Comparison of ENCODE assay signal across 8 cellular contexts in genomic region chr2:225008179-225008829, GRCh38. TPM values are rescaled to one million over a fixed set of nuclear protein-coding genes. Genes with fewer than 3 reads are reported as not detected.
DNase-seq lines count a peak whose midpoint lies in the region; ATAC-seq and TF ChIP-seq lines count a peak whose summit lies in the region.

No MANE protein-coding gene starts in this region.

- H3K4me3 Mint-ChIP-seq in activated naive CD4-positive, alpha-beta T cell treated with anti-CD3 and anti-CD28 coated beads for 36 hours: no peak overlapping the region

- no peak overlapping the region for H3K4me3 ChIP-seq in osteoblast (ENCODE audit: insufficient read depth, low read length)
- H3K4me3 ChIP-seq in brain microvascular endothelial cell (ENCODE audit: low read depth, low read length): no peak overlapping the region

- no peak overlapping the region for H3K4me2 ChIP-seq in osteoblast (ENCODE audit: insufficient read depth, low read length)

- H3K36me3 ChIP-seq in osteoblast (ENCODE audit: insufficient read depth, low read length): no peaks in the 10 kb centered on the region
- no peaks in the 10 kb centered on the region for H3K36me3 ChIP-seq in brain microvascular endothelial cell (replicated peaks)

- peaks cover 12% of the 10 kb centered on the region for H3K36me3 Mint-ChIP-seq in activated naive CD4-positive, alpha-beta T cell treated with anti-CD3 and anti-CD28 coated beads for 36 hours (ENCODE audit: low read depth)

- peaks cover 37% of the 10 kb centered on the region for H3K4me1 ChIP-seq in osteoblast (ENCODE audit: insufficient read depth, low read length)

- no peaks in the 10 kb centered on the region for H3K9me3 Mint-ChIP-seq in activated naive CD4-positive, alpha-beta T cell treated with anti-CD3 and anti-CD28 coated beads for 36 hours

- no peak overlapping the region for H3K27ac Mint-ChIP-seq in activated naive CD4-positive, alpha-beta T cell treated with anti-CD3 and anti-CD28 coated beads for 36 hours

- no peak overlapping the region for H2AFZ ChIP-seq in osteoblast (ENCODE audit: low read length)

- H3K9me3 ChIP-seq in osteoblast (ENCODE audit: low read depth, low read length): no peaks in the 10 kb centered on the region

- CTCF ChIA-PET in activated naive CD4-positive, alpha-beta T cell treated with anti-CD3 and anti-CD28 coated beads for 36 hours (lab: Charles Lee): interaction anchor here (0.9 to 1.4 kb wide), 3 partner anchors 18 to 227 kb away, joined by 3 read pairs; no protein-coding TSS in a partner anchor

- H4K20me1 ChIP-seq in osteoblast (ENCODE audit: insufficient read depth, low read length): no peaks in the 10 kb centered on the region

- peak; percentile 23 for DNase-seq in SKM-1 treated with dmso at 0.1 percent for 144 hours (lab: John Stamatoyannopoulos, UW; ENCODE audit: unreplicated experiment)
- DNase-seq in SKM-1 (lab: John Stamatoyannopoulos, UW; ENCODE audit: unreplicated experiment): no peak
- DNase-seq in NAMALWA (ENCODE audit: low spot score): peak; percentile 24
- no peak for DNase-seq in osteoblast (ENCODE audit: insufficient read length, low spot score, missing footprints)
- DNase-seq in DMS79 treated with DMSO at 0.1 percent for 48 hours (lab: John Stamatoyannopoulos, UW): no peak
- no peak for DNase-seq in activated naive CD4-positive, alpha-beta T cell treated with anti-CD3 and anti-CD28 coated beads for 36 hours
- DNase-seq in brain microvascular endothelial cell: no peak

- H3K27me3 Mint-ChIP-seq in activated naive CD4-positive, alpha-beta T cell treated with anti-CD3 and anti-CD28 coated beads for 36 hours (ENCODE audit: low read depth): no peaks in the 10 kb centered on the region

- in situ Hi-C loops in brain microvascular endothelial cell (cut with HindIII; ENCODE audit: low pct_ligation_motif_present, low sequenced_read_pairs): no loop called here

- peak overlapping the region; percentile 22 for H3K27ac ChIP-seq in osteoblast (ENCODE audit: low read depth, low read length)
- H3K27ac ChIP-seq in brain microvascular endothelial cell: no peak overlapping the region

- TF ChIP-seq CTCF in osteoblast (IDR thresholded peaks at IDR 0.05; ENCODE audit: extremely low read depth, low read depth, low read length) (no peak), brain microvascular endothelial cell (IDR thresholded peaks at IDR 0.05; ENCODE audit: low read depth, low read length, missing control alignments) (no peak)

- H3K79me2 ChIP-seq in osteoblast (ENCODE audit: insufficient read depth, low read length): peaks cover 94% of the 10 kb centered on the region

- H3K4me1 Mint-ChIP-seq in activated naive CD4-positive, alpha-beta T cell treated with anti-CD3 and anti-CD28 coated beads for 36 hours (ENCODE audit: low read depth): peaks cover 92% of the 10 kb centered on the region

- H3K27me3 ChIP-seq in osteoblast (ENCODE audit: insufficient read depth, low read length) (no peaks in the 10 kb centered on the region), brain microvascular endothelial cell (replicated peaks) (no peaks in the 10 kb centered on the region)

- peak; percentile 79 for ATAC-seq in HG02852 (IDR thresholded peaks at IDR 0.05; ENCODE audit: unreplicated experiment)

- intact Hi-C loops in activated naive CD4-positive, alpha-beta T cell treated with anti-CD3 and anti-CD28 coated beads for 36 hours (cut with micrococcal nuclease): loop anchor here (5.0 to 10.0 kb wide), 2 partner anchors 276 to 421 kb away; partner anchors contain the start of gene CUL3

RNA-seq across cellular contexts. Expression of gene DOCK10, which starts 34.0 kb away (rescaled TPM):
- 33.3 and 38.3 TPM in 2 replicates for total RNA-seq in osteoblast
- total RNA-seq in activated naive CD4-positive, alpha-beta T cell treated with anti-CD3 and anti-CD28 coated beads for 36 hours: 100 to 1,000 TPM; 123 to 137 TPM

Comparison
In these comparisons a context has a peak if more than half of its experiments do, and no peak if none do; other contexts are left out.
1. DNase-seq: peak in SKM-1 treated with dmso at 0.1 percent for 144 hours (single experiment) and NAMALWA (single experiment); none in SKM-1 (single experiment), osteoblast (single experiment), DMS79 treated with DMSO at 0.1 percent for 48 hours (single experiment), activated naive CD4-positive, alpha-beta T cell treated with anti-CD3 and anti-CD28 coated beads for 36 hours (single experiment) and brain microvascular endothelial cell (single experiment).